In the genomic region with DNA sequence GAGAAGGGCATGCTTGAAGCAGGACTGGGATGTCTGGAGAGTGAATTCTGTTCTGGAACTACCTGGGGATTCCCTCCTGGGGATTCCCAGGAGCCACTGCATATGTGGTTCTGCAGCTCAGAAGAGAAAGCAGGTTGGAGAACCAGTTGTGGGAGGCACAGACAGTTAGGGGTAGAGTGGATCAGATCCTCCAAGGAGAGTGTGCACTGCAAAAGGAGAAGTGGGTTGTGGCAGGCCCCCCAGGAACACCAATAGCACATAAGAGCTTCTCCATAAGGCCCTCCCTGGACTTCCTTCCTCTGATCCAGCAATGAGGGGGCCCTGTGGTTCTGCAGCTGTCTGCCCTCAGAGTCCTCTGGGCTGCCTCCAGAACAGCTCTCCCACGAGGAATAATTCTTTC, we compare ENCODE assay signal across 13 cellular contexts.
"Had no signal": no experiment of that assay in that cellular context is flagged by ENCODE, and none has a peak within 500 bp of the region (broad histone marks: within the 10 kb centered on the region; RNA-seq: fewer than 3 reads in every experiment).

No MANE protein-coding gene starts in this region.

- DNase-seq: activated CD4-positive, alpha-beta T cell treated with anti-CD3 and anti-CD28 coated beads for 48 hours; activated CD8-positive, alpha-beta memory T cell treated with anti-CD3 and anti-CD28 coated beads, Interleukin-2, amount 50 U/mL, for 48 hours; activated CD8-positive, alpha-beta T cell treated with anti-CD3 and anti-CD28 coated beads, Interleukin-2, amount 10 ng/mL, durations not matched to agents 7 days and 5 days; activated naive CD4-positive, alpha-beta T cell treated with anti-CD3 and anti-CD28 coated beads for 36 hours; colonic mucosa; effector CD4-positive, alpha-beta T cell; heart left ventricle; left lung; stimulated activated CD4-positive, alpha-beta T cell treated with anti-CD3 and anti-CD28 coated beads, Interleukin-12 subunit alpha, Interleukin-12 subunit beta, amount 100 ng/mL, for 4 hours; stimulated activated naive CD4-positive, alpha-beta T cell treated with Interleukin-2 at 50 U/mL for 16 hours had no signal

- H3K36me3 ChIP-seq: colonic mucosa, heart left ventricle, left lung had no signal

- H3K27ac ChIP-seq: colonic mucosa, heart left ventricle, left lung had no signal

- H3K9me3 ChIP-seq: colonic mucosa, heart left ventricle, left lung had no signal

- H3K4me1 ChIP-seq: colonic mucosa, heart left ventricle, left lung had no signal

- FAIRE-seq: frontal cortex, keratinocyte had no signal

- ATAC-seq: activated CD8-positive, alpha-beta T cell treated with anti-CD3 and anti-CD28 coated beads, Interleukin-2, amount 10 ng/mL, durations not matched to agents 7 days and 5 days; activated T-helper 17 cell treated with anti-CD3 and anti-CD28 coated beads, Interleukin-2, amount 50 U/mL, for 72 hours; left lung had no signal

- H3K4me3 ChIP-seq: colonic mucosa, heart left ventricle, left lung had no signal

- H3K27me3 ChIP-seq: colonic mucosa, heart left ventricle, left lung had no signal
